Comparison of ENCODE assay signal across 1 cellular context in the genomic region with DNA sequence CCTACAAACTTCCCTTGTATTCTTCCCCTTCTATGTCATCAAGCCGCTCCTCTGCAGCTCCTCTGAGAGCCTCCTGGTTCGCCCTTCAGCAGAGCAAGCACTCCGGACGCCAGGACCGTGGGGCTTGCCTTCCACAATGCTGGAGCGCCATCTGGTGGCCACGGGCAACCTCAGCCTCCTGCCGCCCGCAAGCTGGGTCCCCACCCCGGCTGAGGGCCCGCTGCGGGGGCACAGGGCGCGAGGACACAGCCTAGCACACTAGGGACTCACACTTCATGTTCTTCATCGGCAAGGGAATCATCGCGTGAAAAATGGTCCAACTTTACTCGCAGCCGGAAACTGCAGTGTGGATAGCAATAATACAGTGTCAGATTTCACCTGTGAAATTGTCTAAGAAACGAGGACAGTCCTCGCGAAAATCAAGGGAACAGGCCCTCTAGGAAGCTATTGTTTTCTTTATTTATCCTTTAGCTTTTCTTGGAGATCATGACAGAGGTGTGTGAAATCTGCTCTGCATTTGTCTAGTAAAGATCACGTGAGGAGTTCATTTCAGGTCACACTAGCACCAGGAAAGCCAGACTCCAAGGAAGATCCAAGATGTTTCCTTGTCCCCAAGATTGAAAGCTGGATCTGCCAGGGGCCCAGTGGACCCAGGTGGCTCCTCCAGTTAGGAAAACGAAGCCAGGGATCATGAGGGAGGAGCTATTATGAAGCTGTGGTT.
TF ChIP-seq lines count a peak whose summit lies in the region.

No MANE protein-coding gene starts in this region.

TF ChIP-seq in GM12878, 131 proteins besides CTCF, POLR2A, EP300 and RAD21:
- TF ChIP-seq YY1 (IDR thresholded peaks at IDR 0.05; ENCODE audit: low read depth, low read length) (peak; percentile 80; the same call in 1 of the 2 replicates), SUZ12 (IDR thresholded peaks at IDR 0.05; ENCODE audit: unreplicated experiment) (no peak), TBL1XR1 (IDR thresholded peaks at IDR 0.05; ENCODE audit: low read depth, low read length) (0 out of 2 replicates have a peak, but pooled peaks have one; percentile 34), SMARCA5 (IDR thresholded peaks at IDR 0.05) (peak; percentile 72; the same call in 1 of the 2 replicates), SREBF2 (IDR thresholded peaks at IDR 0.05; ENCODE audit: low read length) (no peak), ESRRA (IDR thresholded peaks at IDR 0.05; ENCODE audit: low read length) (no peak), KLF5 (IDR thresholded peaks at IDR 0.05; ENCODE audit: partially characterized antibody) (no peak), ETV6 (conservative IDR thresholded peaks at IDR 0.05 in 1 of 2, IDR thresholded peaks at IDR 0.05 in 1 of 2; ENCODE audit: borderline replicate concordance in 1 of 2, low read depth in 1 of 2) (no peak), SMC3 (IDR thresholded peaks at IDR 0.05; ENCODE audit: borderline replicate concordance, low read length) (peak; percentile 100), ZNF592 (IDR thresholded peaks at IDR 0.05) (no peak), BCL3 (IDR thresholded peaks at IDR 0.05; ENCODE audit: borderline replicate concordance, insufficient read depth, low read depth, low read length, poor library complexity, severe bottlenecking) (no peak), JUND (IDR thresholded peaks at IDR 0.05; ENCODE audit: low read depth, low read length) (no peak), MXI1 (IDR thresholded peaks at IDR 0.05; ENCODE audit: low read depth, low read length) (no peak), BHLHE40 (IDR thresholded peaks at IDR 0.05; ENCODE audit: borderline replicate concordance in 1 of 2, low read depth in 2 of 2, low read length in 1 of 2) (0 out of 4 replicates have a peak, but pooled peaks of 1 of the 2 experiments have one; percentile 39), RFX5 (IDR thresholded peaks at IDR 0.05; ENCODE audit: low read depth, low read length) (peak; percentile 13; the same call in 1 of the 2 replicates), IKZF1 (conservative IDR thresholded peaks at IDR 0.05) (0 out of 2 replicates have a peak, but pooled peaks have one; percentile 18), ZSCAN29 (IDR thresholded peaks at IDR 0.05) (no peak), POU2F2 (IDR thresholded peaks at IDR 0.05; ENCODE audit: borderline replicate concordance, low read depth, low read length) (peak; percentile 50; the same call in 1 of the 3 replicates), FOXK2 (IDR thresholded peaks at IDR 0.05) (no peak), FOXM1 (IDR thresholded peaks at IDR 0.05; ENCODE audit: low read depth, low read length) (peak; percentile 54; the same call in 1 of the 2 replicates), RUNX3 (IDR thresholded peaks at IDR 0.05; ENCODE audit: low read length) (peak; percentile 50)
- TF ChIP-seq, protein P1, sequence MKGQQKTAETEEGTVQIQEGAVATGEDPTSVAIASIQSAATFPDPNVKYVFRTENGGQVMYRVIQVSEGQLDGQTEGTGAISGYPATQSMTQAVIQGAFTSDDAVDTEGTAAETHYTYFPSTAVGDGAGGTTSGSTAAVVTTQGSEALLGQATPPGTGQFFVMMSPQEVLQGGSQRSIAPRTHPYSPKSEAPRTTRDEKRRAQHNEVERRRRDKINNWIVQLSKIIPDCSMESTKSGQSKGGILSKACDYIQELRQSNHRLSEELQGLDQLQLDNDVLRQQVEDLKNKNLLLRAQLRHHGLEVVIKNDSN (IDR thresholded peaks at IDR 0.05; ENCODE audit: borderline replicate concordance, extremely low read length, insufficient read depth, low read depth, low read length), result no peak
- TF ChIP-seq, protein P2, sequence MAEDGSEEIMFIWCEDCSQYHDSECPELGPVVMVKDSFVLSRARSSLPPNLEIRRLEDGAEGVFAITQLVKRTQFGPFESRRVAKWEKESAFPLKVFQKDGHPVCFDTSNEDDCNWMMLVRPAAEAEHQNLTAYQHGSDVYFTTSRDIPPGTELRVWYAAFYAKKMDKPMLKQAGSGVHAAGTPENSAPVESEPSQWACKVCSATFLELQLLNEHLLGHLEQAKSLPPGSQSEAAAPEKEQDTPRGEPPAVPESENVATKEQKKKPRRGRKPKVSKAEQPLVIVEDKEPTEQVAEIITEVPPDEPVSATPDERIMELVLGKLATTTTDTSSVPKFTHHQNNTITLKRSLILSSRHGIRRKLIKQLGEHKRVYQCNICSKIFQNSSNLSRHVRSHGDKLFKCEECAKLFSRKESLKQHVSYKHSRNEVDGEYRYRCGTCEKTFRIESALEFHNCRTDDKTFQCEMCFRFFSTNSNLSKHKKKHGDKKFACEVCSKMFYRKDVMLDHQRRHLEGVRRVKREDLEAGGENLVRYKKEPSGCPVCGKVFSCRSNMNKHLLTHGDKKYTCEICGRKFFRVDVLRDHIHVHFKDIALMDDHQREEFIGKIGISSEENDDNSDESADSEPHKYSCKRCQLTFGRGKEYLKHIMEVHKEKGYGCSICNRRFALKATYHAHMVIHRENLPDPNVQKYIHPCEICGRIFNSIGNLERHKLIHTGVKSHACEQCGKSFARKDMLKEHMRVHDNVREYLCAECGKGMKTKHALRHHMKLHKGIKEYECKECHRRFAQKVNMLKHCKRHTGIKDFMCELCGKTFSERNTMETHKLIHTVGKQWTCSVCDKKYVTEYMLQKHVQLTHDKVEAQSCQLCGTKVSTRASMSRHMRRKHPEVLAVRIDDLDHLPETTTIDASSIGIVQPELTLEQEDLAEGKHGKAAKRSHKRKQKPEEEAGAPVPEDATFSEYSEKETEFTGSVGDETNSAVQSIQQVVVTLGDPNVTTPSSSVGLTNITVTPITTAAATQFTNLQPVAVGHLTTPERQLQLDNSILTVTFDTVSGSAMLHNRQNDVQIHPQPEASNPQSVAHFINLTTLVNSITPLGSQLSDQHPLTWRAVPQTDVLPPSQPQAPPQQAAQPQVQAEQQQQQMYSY (CRISPR knock-in tag; IDR thresholded peaks at IDR 0.05), result no peak
- TF ChIP-seq, protein P3, sequence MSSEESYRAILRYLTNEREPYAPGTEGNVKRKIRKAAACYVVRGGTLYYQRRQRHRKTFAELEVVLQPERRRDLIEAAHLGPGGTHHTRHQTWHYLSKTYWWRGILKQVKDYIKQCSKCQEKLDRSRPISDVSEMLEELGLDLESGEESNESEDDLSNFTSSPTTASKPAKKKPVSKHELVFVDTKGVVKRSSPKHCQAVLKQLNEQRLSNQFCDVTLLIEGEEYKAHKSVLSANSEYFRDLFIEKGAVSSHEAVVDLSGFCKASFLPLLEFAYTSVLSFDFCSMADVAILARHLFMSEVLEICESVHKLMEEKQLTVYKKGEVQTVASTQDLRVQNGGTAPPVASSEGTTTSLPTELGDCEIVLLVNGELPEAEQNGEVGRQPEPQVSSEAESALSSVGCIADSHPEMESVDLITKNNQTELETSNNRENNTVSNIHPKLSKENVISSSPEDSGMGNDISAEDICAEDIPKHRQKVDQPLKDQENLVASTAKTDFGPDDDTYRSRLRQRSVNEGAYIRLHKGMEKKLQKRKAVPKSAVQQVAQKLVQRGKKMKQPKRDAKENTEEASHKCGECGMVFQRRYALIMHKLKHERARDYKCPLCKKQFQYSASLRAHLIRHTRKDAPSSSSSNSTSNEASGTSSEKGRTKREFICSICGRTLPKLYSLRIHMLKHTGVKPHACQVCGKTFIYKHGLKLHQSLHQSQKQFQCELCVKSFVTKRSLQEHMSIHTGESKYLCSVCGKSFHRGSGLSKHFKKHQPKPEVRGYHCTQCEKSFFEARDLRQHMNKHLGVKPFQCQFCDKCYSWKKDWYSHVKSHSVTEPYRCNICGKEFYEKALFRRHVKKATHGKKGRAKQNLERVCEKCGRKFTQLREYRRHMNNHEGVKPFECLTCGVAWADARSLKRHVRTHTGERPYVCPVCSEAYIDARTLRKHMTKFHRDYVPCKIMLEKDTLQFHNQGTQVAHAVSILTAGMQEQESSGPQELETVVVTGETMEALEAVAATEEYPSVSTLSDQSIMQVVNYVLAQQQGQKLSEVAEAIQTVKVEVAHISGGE (CRISPR knock-in tag; IDR thresholded peaks at IDR 0.05), result no peak
